In the genomic region with DNA sequence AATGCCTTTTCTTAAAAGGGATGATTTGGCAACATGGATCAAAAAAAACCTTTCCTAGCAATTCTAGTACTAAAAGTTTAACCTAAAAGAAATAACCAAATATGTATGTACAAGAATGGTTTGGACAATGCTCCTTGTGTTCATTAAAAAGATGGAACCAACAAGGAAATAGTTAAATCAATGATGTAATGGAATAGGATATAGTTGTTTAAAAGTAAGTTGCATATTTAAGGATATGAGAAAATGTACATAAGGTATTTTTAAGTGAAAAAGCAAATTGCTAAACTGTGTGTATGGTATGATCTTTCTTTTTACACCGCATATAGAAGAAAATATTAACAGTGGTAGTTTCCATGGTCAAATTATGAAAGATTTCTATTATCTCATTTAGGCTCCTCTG, we compare ENCODE assay signal across 30 cellular contexts. TPM values are rescaled to one million over a fixed set of nuclear protein-coding genes. Genes with fewer than 3 reads are reported as not detected.
"Had no signal": no experiment of that assay in that cellular context is flagged by ENCODE, and none has a peak within 500 bp of the region (broad histone marks: within the 10 kb centered on the region; RNA-seq: fewer than 3 reads in every experiment).

No MANE protein-coding gene starts in this region.

- H3K79me2 ChIP-seq: parathyroid adenoma had no signal

- DNase-seq: naive thymus-derived CD4-positive, alpha-beta T cell; natural killer cell; occipital lobe; ovary; posterior cingulate gyrus; psoas muscle; right cardiac atrium; spleen; stimulated activated CD4-positive, alpha-beta T cell treated with anti-CD3 and anti-CD28 coated beads, Interleukin-12 subunit alpha, Interleukin-12 subunit beta, amount 100 ng/mL, for 4 hours; stimulated activated CD4-positive, alpha-beta T cell treated with anti-CD3 and anti-CD28 coated beads, Interleukin-1b, Interleukin-23, amount 100 ng/mL, for 48 hours; stimulated activated CD4-positive, alpha-beta T cell treated with anti-CD3 and anti-CD28 coated beads, Interleukin-4, amount 100 ng/mL, for 1 hour; stimulated activated CD4-positive, alpha-beta T cell treated with anti-CD3 and anti-CD28 coated beads, Interleukin-4, amount 100 ng/mL, for 4 hours; stimulated activated CD8-positive, alpha-beta memory T cell treated with anti-CD3 and anti-CD28 coated beads, Interleukin-4, amount 100 ng/mL, for 48 hours; stimulated activated naive CD4-positive, alpha-beta T cell; stimulated activated naive CD8-positive, alpha-beta T cell treated with anti-CD3 and anti-CD28 coated beads, Interleukin-15, amount 100 ng/mL, for 72 hours; stimulated activated naive CD8-positive, alpha-beta T cell treated with anti-CD3 and anti-CD28 coated beads, Interleukin-15, Interleukin-2, amounts not matched to agents 100 U/mL and 50 U/mL, for 24 hours; substantia nigra; testis; tibial artery; transverse colon; upper lobe of left lung had no signal

- H3K9ac ChIP-seq: neural progenitor cell, parathyroid adenoma had no signal

- H3K9me3 ChIP-seq: ovary, psoas muscle, spleen, suprapubic skin, testis, tibial artery, transverse colon, upper lobe of left lung, vagina had no signal

- ATAC-seq: naive thymus-derived CD4-positive, alpha-beta T cell; natural killer cell; psoas muscle; right cardiac atrium; stimulated activated memory B cell treated with anti-CD40 and anti-IgM and Interleukin-4, amounts not matched to agents 10 μg/mL and 1 μg/mL and 100 μg/mL, for 72 hours; stimulated activated naive CD8-positive, alpha-beta T cell treated with anti-CD3 and anti-CD28 coated beads, Interleukin-15, amount 100 ng/mL, for 72 hours; stimulated activated naive CD8-positive, alpha-beta T cell treated with anti-CD3 and anti-CD28 coated beads, Interleukin-15, Interleukin-2, amounts not matched to agents 100 U/mL and 50 U/mL, for 24 hours had no signal

- H3K27ac ChIP-seq: neural progenitor cell, ovary, parathyroid adenoma, psoas muscle, skin epidermis, spleen, suprapubic skin, testis, tibial artery, transverse colon, upper lobe of left lung, vagina had no signal

- H3K4me1 ChIP-seq: neural progenitor cell, parathyroid adenoma, psoas muscle, spleen, suprapubic skin, testis, transverse colon, upper lobe of left lung, vagina had no signal

- H2AFZ ChIP-seq: neural progenitor cell, parathyroid adenoma had no signal

- H3K36me3 ChIP-seq: neural progenitor cell, ovary, spleen, suprapubic skin, tibial artery, transverse colon, upper lobe of left lung, vagina had no signal

- FAIRE-seq: urothelium cell line had no signal

- H3K4me3 ChIP-seq: neural progenitor cell, ovary, psoas muscle, skin epidermis, smooth muscle cell, spleen, suprapubic skin, testis, tibial artery, transverse colon, upper lobe of left lung, vagina had no signal

- H3K4me2 ChIP-seq: neural progenitor cell, smooth muscle cell had no signal

- H3K27me3 ChIP-seq: neural progenitor cell, ovary, spleen, suprapubic skin, testis, tibial artery, upper lobe of left lung, vagina had no signal

RNA-seq across cellular contexts. Expression of gene SLC30A10, which starts 12.1 kb away (rescaled TPM):
- total RNA-seq: naive thymus-derived CD4-positive, alpha-beta T cell; natural killer cell; psoas muscle; right cardiac atrium; smooth muscle cell; spleen; upper lobe of left lung; ureter had no signal
- polyA plus RNA-seq: naive thymus-derived CD4-positive, alpha-beta T cell; psoas muscle; right cardiac atrium; smooth muscle cell had no signal
